Comparison of ENCODE assay signal across 9 cellular contexts in genomic region chr2:104872866-104873688, GRCh38. TPM values are rescaled to one million over a fixed set of nuclear protein-coding genes. Genes with fewer than 3 reads are reported as not detected.
DNase-seq lines count a peak whose midpoint lies in the region; ATAC-seq and FAIRE-seq lines count a peak whose summit lies in the region.
"Had no signal": no experiment of that assay in that cellular context is flagged by ENCODE, and none has a peak within 500 bp of the region (broad histone marks: within the 10 kb centered on the region; RNA-seq: fewer than 3 reads in every experiment).

No MANE protein-coding gene starts in this region.

- peak overlapping the region; percentile 63 for H3K27ac Mint-ChIP-seq in stimulated activated naive B cell treated with anti-CD40 and anti-IgM and Interleukin-4, amounts not matched to agents 10 μg/mL and 1 μg/mL and 100 μg/mL, for 72 hours

- peak overlapping the region; percentile 82 to 85 for H3K4me3 Mint-ChIP-seq in stimulated activated naive B cell treated with anti-CD40 and anti-IgM and Interleukin-4, amounts not matched to agents 10 μg/mL and 1 μg/mL and 100 μg/mL, for 72 hours

- H3K9me3 Mint-ChIP-seq in stimulated activated naive B cell treated with anti-CD40 and anti-IgM and Interleukin-4, amounts not matched to agents 10 μg/mL and 1 μg/mL and 100 μg/mL, for 72 hours: no peaks in the 10 kb centered on the region

- H3K9ac ChIP-seq in duodenal mucosa (ENCODE audit: low read depth in 1 of 2, low read length in 2 of 2): no peak overlapping the region

- DNase-seq in NCI-H1417 (lab: John Stamatoyannopoulos, UW) (peak in 2 of 3 experiments; percentile 69 to 78), NCI-H1417 treated with DMSO at 0.1 percent for 48 hours (lab: John Stamatoyannopoulos, UW) (no peak), HTR-8/SVneo (ENCODE audit: insufficient read length, low spot score) (peak; percentile 55), SK-MEL-5 (ENCODE audit: low read depth, low spot score) (peak; percentile 80), lung microvascular endothelial cell (ENCODE audit: low read depth in 2 of 2) (peak; percentile 71 to 72)
- peak; percentile 64 for DNase-seq in stimulated activated naive B cell treated with anti-CD40 and anti-IgM and Interleukin-4, amounts not matched to agents 10 μg/mL and 1 μg/mL and 100 μg/mL, for 72 hours

- ATAC-seq in GM21381 (IDR thresholded peaks at IDR 0.05; ENCODE audit: unreplicated experiment): peak; percentile 82
- ATAC-seq in stimulated activated naive B cell treated with anti-CD40 and anti-IgM and Interleukin-4, amounts not matched to agents 10 μg/mL and 1 μg/mL and 100 μg/mL, for 72 hours (replicated peaks): peak; percentile 84 to 88

- no peaks in the 10 kb centered on the region for H3K36me3 ChIP-seq in duodenal mucosa (ENCODE audit: control insufficient read depth in 1 of 2, insufficient read depth in 2 of 2, low read length in 2 of 2)

- peak overlapping the region; percentile 56 to 66 for H3K4me3 ChIP-seq in duodenal mucosa (ENCODE audit: low read depth in 1 of 2, low read length in 2 of 2)

- peaks cover 54 to 58% of the 10 kb centered on the region in 2 donors for H3K27me3 ChIP-seq in duodenal mucosa (ENCODE audit: control insufficient read depth in 1 of 2, insufficient read depth in 2 of 2, low read length in 2 of 2)

- no peaks in the 10 kb centered on the region for H3K9me3 ChIP-seq in duodenal mucosa (ENCODE audit: control insufficient read depth in 1 of 2, low read length in 2 of 2)

- H3K4me1 Mint-ChIP-seq in stimulated activated naive B cell treated with anti-CD40 and anti-IgM and Interleukin-4, amounts not matched to agents 10 μg/mL and 1 μg/mL and 100 μg/mL, for 72 hours: peaks cover 11 to 19% of the 10 kb centered on the region in 2 donors

- in situ Hi-C loops in SK-MEL-5 (cut with HindIII; ENCODE audit: low pct_unique_long_range_greater_than_20kb, low sequenced_read_pairs): no loop called here

- peaks cover 36 to 57% of the 10 kb centered on the region in 2 donors for H3K27me3 Mint-ChIP-seq in stimulated activated naive B cell treated with anti-CD40 and anti-IgM and Interleukin-4, amounts not matched to agents 10 μg/mL and 1 μg/mL and 100 μg/mL, for 72 hours

- H3K27ac ChIP-seq in duodenal mucosa (ENCODE audit: low read depth, low read length): no peak overlapping the region

- H3K36me3 Mint-ChIP-seq in stimulated activated naive B cell treated with anti-CD40 and anti-IgM and Interleukin-4, amounts not matched to agents 10 μg/mL and 1 μg/mL and 100 μg/mL, for 72 hours: no peaks in the 10 kb centered on the region

- FAIRE-seq in HTR-8/SVneo (lab: Jason Lieb, UNC): no peak
- FAIRE-seq: A204.1 had no signal

- H3K4me1 ChIP-seq in duodenal mucosa (ENCODE audit: control insufficient read depth in 1 of 2, insufficient read depth in 2 of 2, low read length in 2 of 2): peaks cover 5 to 7% of the 10 kb centered on the region in 2 donors

RNA-seq across cellular contexts. Expression of gene POU3F3, which starts 19.2 kb away (rescaled TPM):
- 2.2 TPM in 2 replicates for total RNA-seq in SK-MEL-5 (2014; rRNA removed; shearing (Covaris generic))
- 2.2 and 4.3 TPM in 2 replicates for polyA plus RNA-seq in SK-MEL-5 (2015; cell fraction: cytosol; rRNA removed)
- 2.8 and 5.0 TPM in 2 replicates for polyA plus RNA-seq in SK-MEL-5 (2015; cell fraction: nucleus; rRNA removed)
- total RNA-seq in lung microvascular endothelial cell: not detected in 2 replicates
